In genomic region chr9:128916204-128916603, GRCh38 we compare ENCODE assay signal across 14 cellular contexts. TPM values are rescaled to one million over a fixed set of nuclear protein-coding genes. Genes with fewer than 3 reads are reported as not detected.
A peak's percentile ranks its signal among the peaks of the same experiment; 100 is the strongest.
DNase-seq lines count a peak whose midpoint lies in the region; ATAC-seq, FAIRE-seq and TF ChIP-seq lines count a peak whose summit lies in the region.
"Had no signal": no experiment of that assay in that cellular context is flagged by ENCODE, and none has a peak within 500 bp of the region (broad histone marks: within the 10 kb centered on the region; RNA-seq: fewer than 3 reads in every experiment).

No MANE protein-coding gene starts in this region.

- H4K20me1 ChIP-seq in H9 (ENCODE audit: control insufficient read depth, insufficient read depth, insufficient read length) (peaks cover 3% of the 10 kb centered on the region), HepG2 (ENCODE audit: insufficient read depth, low read length) (no peaks in the 10 kb centered on the region)

- no peak overlapping the region for H3K4me3 ChIP-seq in colonic mucosa
- H3K4me3 ChIP-seq in HepG2 (replicated peaks in 1 of 3; ENCODE audit: insufficient read depth in 1 of 3, low read depth in 2 of 3, low read length in 3 of 3): peak overlapping the region in 1 of 3 experiments; percentile 33; a peak in 1 of 6 replicates
- H3K4me3 ChIP-seq in subcutaneous abdominal adipose tissue (ENCODE audit: low read depth in 1 of 5, low read length in 5 of 5): peak overlapping the region in 1 of 5 donors; percentile 12

- H4K8ac ChIP-seq in H9 (replicated peaks; ENCODE audit: insufficient read length, low read depth, low read length): no peak overlapping the region

- H3K27me3 Mint-ChIP-seq in H9 (ENCODE audit: low read depth) (no peaks in the 10 kb centered on the region), T-helper 17 cell (no peaks in the 10 kb centered on the region)
- H3K27me3 Mint-ChIP-seq: activated CD4-positive, alpha-beta T cell treated with anti-CD3 and anti-CD28 coated beads, Interleukin-2, amount 10 ng/mL, durations not matched to agents 24 days and 14 days; activated naive CD8-positive, alpha-beta T cell; naive thymus-derived CD4-positive, alpha-beta T cell had no signal

- H3T11ph ChIP-seq in H9 (ENCODE audit: low read length): no peak overlapping the region

- H2AK5ac ChIP-seq in H9 (ENCODE audit: insufficient read length, low read length): no peak overlapping the region

- H3K27ac ChIP-seq in H9 (ENCODE audit: insufficient read length, low read depth, low read length) (no peak overlapping the region), colonic mucosa (peak overlapping the region; percentile 50), HepG2 (ENCODE audit: extremely low read length, insufficient read depth, low read length) (peak overlapping the region; percentile 74), subcutaneous abdominal adipose tissue (ENCODE audit: low read depth, low read length) (peak overlapping the region; percentile 95)

- H3K79me1 ChIP-seq in H9 (ENCODE audit: insufficient read depth, low read depth, low read length, poor library complexity, severe bottlenecking): peaks cover 3% of the 10 kb centered on the region

- in situ Hi-C loops in HepG2 (cut with HindIII; ENCODE audit: extremely low pct_ligation_motif_present, low pct_unique_long_range_greater_than_20kb): no loop called here

- H3K36me3 Mint-ChIP-seq in H9 (ENCODE audit: insufficient read depth in 1 of 3, low read depth in 3 of 3) (peaks cover 27 to 58% (median 40%) of the 10 kb centered on the region in 3 experiments; a peak in 6 of 7 replicates), T-helper 17 cell (ENCODE audit: low read depth) (peaks cover 8% of the 10 kb centered on the region)

- no peaks in the 10 kb centered on the region for H3K23me2 ChIP-seq in H9 (ENCODE audit: insufficient read length, low read depth, low read length, poor library complexity, severe bottlenecking)

- CTCF ChIA-PET in HepG2 (lab: Yijun Ruan, JAX; ENCODE audit: low intra/inter-chr PET ratio, low total read pairs): no interaction called here

- intact Hi-C loops in colonic mucosa (cut with DNase I) (no loop called here), HepG2 (cut with micrococcal nuclease; ENCODE audit: unreplicated experiment) (no loop called here)

- no peak for TF ChIP-seq CTCF in H9 (conservative IDR thresholded peaks at IDR 0.05)
- TF ChIP-seq CTCF in colonic mucosa (IDR thresholded peaks at IDR 0.05): no peak
- TF ChIP-seq CTCF in HepG2 (CRISPR knock-in tag; IDR thresholded peaks at IDR 0.05): no peak

- H3K27me3 ChIP-seq in H9 (ENCODE audit: insufficient read depth, low read length) (no peaks in the 10 kb centered on the region), colonic mucosa (no peaks in the 10 kb centered on the region), HepG2 (ENCODE audit: control insufficient read depth in 1 of 2, insufficient read depth in 2 of 2, low read length in 2 of 2) (no peaks in the 10 kb centered on the region), subcutaneous abdominal adipose tissue (ENCODE audit: control insufficient read depth in 5 of 5, insufficient read depth in 4 of 5, low read length in 5 of 5) (no peaks in the 10 kb centered on the region)

- no peak for ATAC-seq in HepG2
- ATAC-seq in T-helper 17 cell: no peak
- ATAC-seq: naive thymus-derived CD4-positive, alpha-beta T cell had no signal

- no peak for TF ChIP-seq RAD21 in HepG2 (CRISPR knock-in tag; IDR thresholded peaks at IDR 0.05)

- H3K9me3 ChIP-seq in H9 (ENCODE audit: control insufficient read depth, low read depth, low read length): no peaks in the 10 kb centered on the region
- H3K9me3 ChIP-seq in colonic mucosa: no peaks in the 10 kb centered on the region
- H3K9me3 ChIP-seq in HepG2 (ENCODE audit: low read length): no peaks in the 10 kb centered on the region
- no peaks in the 10 kb centered on the region for H3K9me3 ChIP-seq in subcutaneous abdominal adipose tissue (ENCODE audit: control insufficient read depth in 5 of 5, low read length in 5 of 5)
- no peaks in the 10 kb centered on the region for H3K9me3 ChIP-seq in T-helper 17 cell (ENCODE audit: control insufficient read depth, low read length, poor library complexity, severe bottlenecking)

- H4K91ac ChIP-seq in H9 (ENCODE audit: insufficient read length, low read depth, low read length): no peak overlapping the region

- no peak overlapping the region for H3K18ac ChIP-seq in H9 (ENCODE audit: insufficient read length, low read depth, low read length)

- H3K4me1 ChIP-seq in H9 (ENCODE audit: insufficient read depth, low read length): peaks cover 2% of the 10 kb centered on the region; the same call in 1 of the 2 replicates
- H3K4me1 ChIP-seq in colonic mucosa: peaks cover 7% of the 10 kb centered on the region
- peaks cover 97% of the 10 kb centered on the region for H3K4me1 ChIP-seq in HepG2 (ENCODE audit: insufficient read depth, low read length)
- peaks cover 28 to 83% (median 74%) of the 10 kb centered on the region in 5 donors for H3K4me1 ChIP-seq in subcutaneous abdominal adipose tissue (ENCODE audit: control insufficient read depth in 5 of 5, insufficient read depth in 5 of 5, low read length in 5 of 5)

- no peak overlapping the region for H2AFZ ChIP-seq in H9 (ENCODE audit: low read length)
- H2AFZ ChIP-seq in HepG2 (ENCODE audit: low read length): no peak overlapping the region

- no peak overlapping the region for H3K56ac ChIP-seq in H9 (ENCODE audit: insufficient read length, low read depth, low read length)

- no peak overlapping the region for H3K9ac ChIP-seq in H9 (ENCODE audit: extremely low read depth, insufficient read length, low read length)
- peak overlapping the region in 1 of 2 donors; percentile 43 for H3K9ac ChIP-seq in colonic mucosa (ENCODE audit: low read depth in 2 of 2, low read length in 2 of 2)
- H3K9ac ChIP-seq in HepG2 (ENCODE audit: insufficient read depth, low read depth, low read length): peak overlapping the region; percentile 14
- peak overlapping the region; percentile 8 to 65 (median 63) for H3K9ac ChIP-seq in subcutaneous abdominal adipose tissue (ENCODE audit: low read length in 5 of 5)

- H2BK15ac ChIP-seq in H9 (ENCODE audit: low read depth, low read length): no peak overlapping the region

- H3K36me3 ChIP-seq in colonic mucosa: no peaks in the 10 kb centered on the region
- H3K36me3 ChIP-seq in HepG2 (replicated peaks in 1 of 2; ENCODE audit: control insufficient read depth in 1 of 2, insufficient read depth in 2 of 2, low read length in 2 of 2): peaks cover 7 to 16% of the 10 kb centered on the region in 2 experiments
- peaks cover 0 to 26% (median 10%) of the 10 kb centered on the region in 5 donors for H3K36me3 ChIP-seq in subcutaneous abdominal adipose tissue (ENCODE audit: control insufficient read depth in 5 of 5, insufficient read depth in 5 of 5, low read length in 5 of 5)

- WGBS in H9 (ENCODE audit: extremely low coverage, insufficient read length, low lambda C conversion rate): no CpG with 5 or more reads among the region's 18 CpGs
- WGBS in HepG2 (ENCODE audit: low lambda C conversion rate): 97% methylated on average over 9 of the region's 18 CpGs

- no peak overlapping the region for H3K4me2 ChIP-seq in H9 (ENCODE audit: insufficient read depth, insufficient read length, low read length)
- H3K4me2 ChIP-seq in HepG2 (ENCODE audit: low read depth, low read length): peak overlapping the region; percentile 27; the same call in 1 of the 2 replicates

- no peaks in the 10 kb centered on the region; the same call in 1 of the 2 replicates for H3K79me2 ChIP-seq in H9 (ENCODE audit: insufficient read depth, low read length)
- peaks cover 9% of the 10 kb centered on the region for H3K79me2 ChIP-seq in HepG2 (ENCODE audit: insufficient read depth, low read length)

- no peaks in the 10 kb centered on the region for H3K9me3 Mint-ChIP-seq in H9
- H3K9me3 Mint-ChIP-seq: activated CD4-positive, alpha-beta T cell treated with anti-CD3 and anti-CD28 coated beads, Interleukin-2, amount 10 ng/mL, durations not matched to agents 24 days and 14 days; naive thymus-derived CD4-positive, alpha-beta T cell had no signal

- TF ChIP-seq POLR2A in HepG2 (IDR thresholded peaks at IDR 0.05; ENCODE audit: insufficient read depth in 1 of 2, low read depth in 2 of 2, low read length in 2 of 2): no peak

- peaks cover 31 to 32% of the 10 kb centered on the region in 2 experiments for H3K4me1 Mint-ChIP-seq in H9
- peaks cover 20% of the 10 kb centered on the region for H3K4me1 Mint-ChIP-seq in T-helper 17 cell

- H2BK12ac ChIP-seq in H9 (ENCODE audit: insufficient read length, low read depth, low read length): no peak overlapping the region

- no peak overlapping the region for H3K4ac ChIP-seq in H9 (ENCODE audit: low read depth, low read length)

- H2BK5ac ChIP-seq in H9 (ENCODE audit: insufficient read length, low read length): no peak overlapping the region

- no peak for FAIRE-seq in HepG2 (lab: Jason Lieb, UNC)
- FAIRE-seq: HTR-8/SVneo had no signal

- H2BK20ac ChIP-seq in H9 (ENCODE audit: low read depth, low read length, poor library complexity, severe bottlenecking): no peak overlapping the region

- TF ChIP-seq EP300 in HepG2 (IDR thresholded peaks at IDR 0.05; ENCODE audit: low read depth in 2 of 2, low read length in 2 of 2): no peak
- TF ChIP-seq EP300 in HepG2 (CRISPR knock-in tag; IDR thresholded peaks at IDR 0.05; ENCODE audit: borderline replicate concordance): no peak

- no peak overlapping the region for H2BK120ac ChIP-seq in H9 (ENCODE audit: low read depth, low read length, poor library complexity, severe bottlenecking)

- no peak overlapping the region for H3K14ac ChIP-seq in H9 (ENCODE audit: insufficient read depth, low read length)

- no peak overlapping the region for H4K5ac ChIP-seq in H9 (ENCODE audit: insufficient read length, low read depth, low read length)

- H3K4me3 Mint-ChIP-seq in H9: no peak overlapping the region
- no peak overlapping the region for H3K4me3 Mint-ChIP-seq in T-helper 17 cell
- H3K4me3 Mint-ChIP-seq: activated CD4-positive, alpha-beta T cell treated with anti-CD3 and anti-CD28 coated beads, Interleukin-2, amount 10 ng/mL, durations not matched to agents 24 days and 14 days; activated naive CD8-positive, alpha-beta T cell; naive thymus-derived CD4-positive, alpha-beta T cell had no signal

- POLR2A ChIA-PET in HepG2 (lab: Yijun Ruan, JAX): interaction anchor here (0.7 to 1.1 kb wide), 2 partner anchors 31 to 35 kb away, joined by 3 to 4 read pairs; no protein-coding TSS in a partner anchor

- BruUV-seq in HepG2 (replicated peaks; lab: Mats Ljungman, UMichigan): no TSS peak

- H3K27ac Mint-ChIP-seq in H9 (peak overlapping the region in 2 of 3 experiments; percentile 37 to 68; a peak in 3 of 7 replicates), T-helper 17 cell (no peak overlapping the region)
- H3K27ac Mint-ChIP-seq: activated naive CD8-positive, alpha-beta T cell had no signal

- no peak overlapping the region for H3K23ac ChIP-seq in H9 (ENCODE audit: insufficient read length, low read depth, low read length)

- DNase-seq in H9 (no peak), colonic mucosa (no peak), HepG2 (ENCODE audit: low spot score) (no peak), NCI-H1092 (lab: John Stamatoyannopoulos, UW) (no peak), NCI-H1092 treated with DMSO at 0.1 percent for 48 hours (lab: John Stamatoyannopoulos, UW) (no peak), SKM-1 (lab: John Stamatoyannopoulos, UW; ENCODE audit: unreplicated experiment) (no peak), T-helper 17 cell (no peak)
- DNase-seq: activated CD4-positive, alpha-beta T cell treated with anti-CD3 and anti-CD28 coated beads, Interleukin-2, amount 10 ng/mL, durations not matched to agents 24 days and 14 days; naive thymus-derived CD4-positive, alpha-beta T cell; NCI-H2081 treated with DMSO at 0.1 percent for 48 hours; SIG-M5 had no signal

RNA-seq across cellular contexts. Expression of gene PHYHD1, which starts 4.6 kb away (rescaled TPM):
- total RNA-seq in H9 (2021) (18.0 and 22.2 TPM in 2 replicates), colonic mucosa (1 to 10 TPM; 1.8 to 6.6 TPM), HepG2 (2016; rRNA removed; fragmentation: Illumina TruSeq; extraction: Trizol) (10.6 and 12.3 TPM in 2 replicates), T-helper 17 cell (under 1 TPM in 1 of 2 donors, not detected in 1; 0.45 TPM)
- 3.5 and 4.7 TPM in 2 replicates for total RNA-seq in HepG2 (2016; cell fraction: cytosol; rRNA removed; fragmentation: Illumina TruSeq; extraction: Trizol; ENCODE audit: low read depth)
- total RNA-seq in HepG2 (2016; cell fraction: insoluble cytoplasmic fraction; rRNA removed; fragmentation: Illumina TruSeq; extraction: Trizol): 10.3 and 13.2 TPM in 2 replicates
- total RNA-seq in HepG2 (2016; cell fraction: membrane; rRNA removed; fragmentation: Illumina TruSeq; extraction: Trizol): 4.2 and 5.2 TPM in 2 replicates
- total RNA-seq in HepG2 (2016; cell fraction: nucleus; rRNA removed; fragmentation: Illumina TruSeq; extraction: Trizol): 5.8 and 8.2 TPM in 2 replicates
- 19.6 and 25.3 TPM in 2 replicates for polyA plus RNA-seq in HepG2 (2011; rRNA removed)
- polyA plus RNA-seq in HepG2 (2011; cell fraction: cytosol; rRNA removed): 12.8 and 20.7 TPM in 2 replicates
- 28.7 and 34.3 TPM in 2 replicates for polyA plus RNA-seq in HepG2 (2011; cell fraction: nucleus; rRNA removed)
- 9.6 and 13.5 TPM in 2 replicates for polyA plus RNA-seq in HepG2 (2012)
- polyA plus RNA-seq in HepG2 (2016; cell fraction: cytosol; fragmentation: Illumina TruSeq; extraction: Trizol; ENCODE audit: low read depth): 7.3 and 8.5 TPM in 2 replicates
- 21.0 and 23.6 TPM in 2 replicates for polyA plus RNA-seq in HepG2 (2016; cell fraction: insoluble cytoplasmic fraction; fragmentation: Illumina TruSeq; extraction: Trizol; ENCODE audit: low read depth)
- 8.2 and 8.9 TPM in 2 replicates for polyA plus RNA-seq in HepG2 (2016; cell fraction: membrane; fragmentation: Illumina TruSeq; extraction: Trizol; ENCODE audit: low read depth)
- polyA plus RNA-seq in HepG2 (2016; cell fraction: nucleus; fragmentation: Illumina TruSeq; extraction: Trizol; ENCODE audit: insufficient read depth, low read depth): 16.5 and 23.5 TPM in 2 replicates
- 0.89 and 32.1 TPM in 2 replicates for polyA minus RNA-seq in HepG2 (2011; rRNA and poly(A)+ RNA removed; ENCODE audit: low replicate concordance)
- 12.7 and 13.2 TPM in 2 replicates for polyA minus RNA-seq in HepG2 (2011; cell fraction: cytosol; rRNA and poly(A)+ RNA removed)
- polyA minus RNA-seq in HepG2 (2011; cell fraction: nucleus; rRNA and poly(A)+ RNA removed): 10.7 and 15.2 TPM in 2 replicates

RNA-seq across cellular contexts. Expression of gene DOLK, which starts 31.2 kb away (rescaled TPM):
- 20.1 and 20.2 TPM in 2 replicates for total RNA-seq in H9 (2021)
- 10 to 100 TPM in 1 of 2 donors, 1 to 10 TPM in 1; 7.9 to 15.8 TPM for total RNA-seq in colonic mucosa
- total RNA-seq in HepG2 (2016; rRNA removed; fragmentation: Illumina TruSeq; extraction: Trizol): 10.3 and 18.7 TPM in 2 replicates
- 3.1 and 3.7 TPM in 2 replicates for total RNA-seq in HepG2 (2016; cell fraction: cytosol; rRNA removed; fragmentation: Illumina TruSeq; extraction: Trizol; ENCODE audit: low read depth)
- total RNA-seq in HepG2 (2016; cell fraction: insoluble cytoplasmic fraction; rRNA removed; fragmentation: Illumina TruSeq; extraction: Trizol): 11.0 and 19.4 TPM in 2 replicates
- 7.5 and 9.2 TPM in 2 replicates for total RNA-seq in HepG2 (2016; cell fraction: membrane; rRNA removed; fragmentation: Illumina TruSeq; extraction: Trizol)
- 18.0 and 18.2 TPM in 2 replicates for total RNA-seq in HepG2 (2016; cell fraction: nucleus; rRNA removed; fragmentation: Illumina TruSeq; extraction: Trizol)
- 15.4 and 19.2 TPM in 2 replicates for polyA plus RNA-seq in HepG2 (2011; rRNA removed)
- 20.0 and 23.0 TPM in 2 replicates for polyA plus RNA-seq in HepG2 (2011; cell fraction: cytosol; rRNA removed)
- polyA plus RNA-seq in HepG2 (2011; cell fraction: nucleus; rRNA removed): 7.1 TPM in 2 replicates
- polyA plus RNA-seq in HepG2 (2012): 10.1 and 10.3 TPM in 2 replicates
- 2.6 and 4.0 TPM in 2 replicates for polyA plus RNA-seq in HepG2 (2016; cell fraction: cytosol; fragmentation: Illumina TruSeq; extraction: Trizol; ENCODE audit: low read depth)
- 10.6 and 11.1 TPM in 2 replicates for polyA plus RNA-seq in HepG2 (2016; cell fraction: insoluble cytoplasmic fraction; fragmentation: Illumina TruSeq; extraction: Trizol; ENCODE audit: low read depth)
- polyA plus RNA-seq in HepG2 (2016; cell fraction: membrane; fragmentation: Illumina TruSeq; extraction: Trizol; ENCODE audit: low read depth): 5.2 and 6.9 TPM in 2 replicates
- polyA plus RNA-seq in HepG2 (2016; cell fraction: nucleus; fragmentation: Illumina TruSeq; extraction: Trizol; ENCODE audit: insufficient read depth, low read depth): 23.1 and 24.2 TPM in 2 replicates
- polyA minus RNA-seq in HepG2 (2011; rRNA and poly(A)+ RNA removed; ENCODE audit: low replicate concordance): 61.1 and 98.9 TPM in 2 replicates
- 10.9 and 12.8 TPM in 2 replicates for polyA minus RNA-seq in HepG2 (2011; cell fraction: cytosol; rRNA and poly(A)+ RNA removed)
- polyA minus RNA-seq in HepG2 (2011; cell fraction: nucleus; rRNA and poly(A)+ RNA removed): 16.7 and 17.8 TPM in 2 replicates
- total RNA-seq in T-helper 17 cell: 1 to 10 TPM; 5.1 to 7.4 TPM

RNA-seq across cellular contexts. Expression of gene NUP188, which starts 31.3 kb away (rescaled TPM):
- total RNA-seq in H9 (2021): 101 and 104 TPM in 2 replicates
- 10 to 100 TPM; 26.8 to 43.9 TPM for total RNA-seq in colonic mucosa
- total RNA-seq in HepG2 (2016; rRNA removed; fragmentation: Illumina TruSeq; extraction: Trizol): 38.5 and 54.1 TPM in 2 replicates
- 8.2 and 12.6 TPM in 2 replicates for total RNA-seq in HepG2 (2016; cell fraction: cytosol; rRNA removed; fragmentation: Illumina TruSeq; extraction: Trizol; ENCODE audit: low read depth)
- total RNA-seq in HepG2 (2016; cell fraction: insoluble cytoplasmic fraction; rRNA removed; fragmentation: Illumina TruSeq; extraction: Trizol): 35.5 and 47.1 TPM in 2 replicates
- total RNA-seq in HepG2 (2016; cell fraction: membrane; rRNA removed; fragmentation: Illumina TruSeq; extraction: Trizol): 10.3 and 12.4 TPM in 2 replicates
- 52.4 and 56.0 TPM in 2 replicates for total RNA-seq in HepG2 (2016; cell fraction: nucleus; rRNA removed; fragmentation: Illumina TruSeq; extraction: Trizol)
- 28.0 and 31.5 TPM in 2 replicates for polyA plus RNA-seq in HepG2 (2011; rRNA removed)
- polyA plus RNA-seq in HepG2 (2011; cell fraction: cytosol; rRNA removed): 30.7 and 31.2 TPM in 2 replicates
- polyA plus RNA-seq in HepG2 (2011; cell fraction: nucleus; rRNA removed): 80.5 and 92.3 TPM in 2 replicates
- 31.1 and 32.6 TPM in 2 replicates for polyA plus RNA-seq in HepG2 (2012)
- polyA plus RNA-seq in HepG2 (2016; cell fraction: cytosol; fragmentation: Illumina TruSeq; extraction: Trizol; ENCODE audit: low read depth): 1.6 and 2.1 TPM in 2 replicates
- 27.2 and 38.0 TPM in 2 replicates for polyA plus RNA-seq in HepG2 (2016; cell fraction: insoluble cytoplasmic fraction; fragmentation: Illumina TruSeq; extraction: Trizol; ENCODE audit: low read depth)
- polyA plus RNA-seq in HepG2 (2016; cell fraction: membrane; fragmentation: Illumina TruSeq; extraction: Trizol; ENCODE audit: low read depth): 3.8 and 4.7 TPM in 2 replicates
- 55.8 and 60.8 TPM in 2 replicates for polyA plus RNA-seq in HepG2 (2016; cell fraction: nucleus; fragmentation: Illumina TruSeq; extraction: Trizol; ENCODE audit: insufficient read depth, low read depth)
- 177 and 560 TPM in 2 replicates for polyA minus RNA-seq in HepG2 (2011; rRNA and poly(A)+ RNA removed; ENCODE audit: low replicate concordance)
- 51.6 and 71.1 TPM in 2 replicates for polyA minus RNA-seq in HepG2 (2011; cell fraction: cytosol; rRNA and poly(A)+ RNA removed)
- polyA minus RNA-seq in HepG2 (2011; cell fraction: nucleus; rRNA and poly(A)+ RNA removed): 71.8 and 93.1 TPM in 2 replicates
- 10 to 100 TPM; 62.2 to 75.1 TPM for total RNA-seq in T-helper 17 cell

RNA-seq across cellular contexts. Expression of gene LRRC8A, which starts 34.3 kb away (rescaled TPM):
- total RNA-seq in H9 (2021) (76.0 and 79.2 TPM in 2 replicates), colonic mucosa (10 to 100 TPM; 26.5 to 31.5 TPM), HepG2 (2016; rRNA removed; fragmentation: Illumina TruSeq; extraction: Trizol) (10.0 and 16.1 TPM in 2 replicates), T-helper 17 cell (10 to 100 TPM; 28.9 to 30.3 TPM)
- 3.1 and 3.7 TPM in 2 replicates for total RNA-seq in HepG2 (2016; cell fraction: cytosol; rRNA removed; fragmentation: Illumina TruSeq; extraction: Trizol; ENCODE audit: low read depth)
- total RNA-seq in HepG2 (2016; cell fraction: insoluble cytoplasmic fraction; rRNA removed; fragmentation: Illumina TruSeq; extraction: Trizol): 8.4 and 15.9 TPM in 2 replicates
- total RNA-seq in HepG2 (2016; cell fraction: membrane; rRNA removed; fragmentation: Illumina TruSeq; extraction: Trizol): 12.4 and 13.1 TPM in 2 replicates
- 13.9 and 14.0 TPM in 2 replicates for total RNA-seq in HepG2 (2016; cell fraction: nucleus; rRNA removed; fragmentation: Illumina TruSeq; extraction: Trizol)
- 40.6 and 44.8 TPM in 2 replicates for polyA plus RNA-seq in HepG2 (2011; rRNA removed)
- polyA plus RNA-seq in HepG2 (2011; cell fraction: cytosol; rRNA removed): 38.4 and 46.2 TPM in 2 replicates
- 29.0 and 30.1 TPM in 2 replicates for polyA plus RNA-seq in HepG2 (2011; cell fraction: nucleus; rRNA removed)
- 15.7 and 19.9 TPM in 2 replicates for polyA plus RNA-seq in HepG2 (2012)
- polyA plus RNA-seq in HepG2 (2016; cell fraction: cytosol; fragmentation: Illumina TruSeq; extraction: Trizol; ENCODE audit: low read depth): 2.4 and 2.7 TPM in 2 replicates
- 9.1 and 10.7 TPM in 2 replicates for polyA plus RNA-seq in HepG2 (2016; cell fraction: insoluble cytoplasmic fraction; fragmentation: Illumina TruSeq; extraction: Trizol; ENCODE audit: low read depth)
- 9.0 and 9.9 TPM in 2 replicates for polyA plus RNA-seq in HepG2 (2016; cell fraction: membrane; fragmentation: Illumina TruSeq; extraction: Trizol; ENCODE audit: low read depth)
- 19.9 and 20.5 TPM in 2 replicates for polyA plus RNA-seq in HepG2 (2016; cell fraction: nucleus; fragmentation: Illumina TruSeq; extraction: Trizol; ENCODE audit: insufficient read depth, low read depth)
- polyA minus RNA-seq in HepG2 (2011; rRNA and poly(A)+ RNA removed; ENCODE audit: low replicate concordance): 77.3 and 88.9 TPM in 2 replicates
- 24.8 and 26.8 TPM in 2 replicates for polyA minus RNA-seq in HepG2 (2011; cell fraction: cytosol; rRNA and poly(A)+ RNA removed)
- polyA minus RNA-seq in HepG2 (2011; cell fraction: nucleus; rRNA and poly(A)+ RNA removed): 14.4 TPM in 2 replicates

RNA-seq across cellular contexts. Expression of gene KYAT1, which starts 34.5 kb away (rescaled TPM):
- 14.6 and 15.2 TPM in 2 replicates for total RNA-seq in H9 (2021)
- 1 to 10 TPM; 2.0 to 5.1 TPM for total RNA-seq in colonic mucosa
- 5.6 and 9.2 TPM in 2 replicates for total RNA-seq in HepG2 (2016; rRNA removed; fragmentation: Illumina TruSeq; extraction: Trizol)
- total RNA-seq in HepG2 (2016; cell fraction: cytosol; rRNA removed; fragmentation: Illumina TruSeq; extraction: Trizol; ENCODE audit: low read depth): 2.0 and 2.8 TPM in 2 replicates
- 6.1 and 10.3 TPM in 2 replicates for total RNA-seq in HepG2 (2016; cell fraction: insoluble cytoplasmic fraction; rRNA removed; fragmentation: Illumina TruSeq; extraction: Trizol)
- total RNA-seq in HepG2 (2016; cell fraction: membrane; rRNA removed; fragmentation: Illumina TruSeq; extraction: Trizol): 3.5 and 4.0 TPM in 2 replicates
- total RNA-seq in HepG2 (2016; cell fraction: nucleus; rRNA removed; fragmentation: Illumina TruSeq; extraction: Trizol): 13.5 and 14.4 TPM in 2 replicates
- 46.5 and 58.4 TPM in 2 replicates for polyA plus RNA-seq in HepG2 (2011; rRNA removed)
- 22.3 and 28.7 TPM in 2 replicates for polyA plus RNA-seq in HepG2 (2011; cell fraction: cytosol; rRNA removed)
- polyA plus RNA-seq in HepG2 (2011; cell fraction: nucleus; rRNA removed): 274 and 317 TPM in 2 replicates
- polyA plus RNA-seq in HepG2 (2012): 22.3 and 32.9 TPM in 2 replicates
- 1.4 and 1.9 TPM in 2 replicates for polyA plus RNA-seq in HepG2 (2016; cell fraction: cytosol; fragmentation: Illumina TruSeq; extraction: Trizol; ENCODE audit: low read depth)
- polyA plus RNA-seq in HepG2 (2016; cell fraction: insoluble cytoplasmic fraction; fragmentation: Illumina TruSeq; extraction: Trizol; ENCODE audit: low read depth): 4.9 and 6.1 TPM in 2 replicates
- 1.7 and 2.4 TPM in 2 replicates for polyA plus RNA-seq in HepG2 (2016; cell fraction: membrane; fragmentation: Illumina TruSeq; extraction: Trizol; ENCODE audit: low read depth)
- 34.5 and 36.6 TPM in 2 replicates for polyA plus RNA-seq in HepG2 (2016; cell fraction: nucleus; fragmentation: Illumina TruSeq; extraction: Trizol; ENCODE audit: insufficient read depth, low read depth)
- polyA minus RNA-seq in HepG2 (2011; rRNA and poly(A)+ RNA removed; ENCODE audit: low replicate concordance): 38.2 and 47.2 TPM in 2 replicates
- 9.3 and 15.4 TPM in 2 replicates for polyA minus RNA-seq in HepG2 (2011; cell fraction: cytosol; rRNA and poly(A)+ RNA removed)
- polyA minus RNA-seq in HepG2 (2011; cell fraction: nucleus; rRNA and poly(A)+ RNA removed): 48.0 and 50.7 TPM in 2 replicates
- total RNA-seq in T-helper 17 cell: 1 to 10 TPM; 4.8 to 5.7 TPM
